ENCODE assay signal across 23 cellular contexts in genomic region chr2:65885266-65885665, GRCh38.
"Had no signal": no experiment of that assay in that cellular context is flagged by ENCODE, and none has a peak within 500 bp of the region (broad histone marks: within the 10 kb centered on the region; RNA-seq: fewer than 3 reads in every experiment).

No MANE protein-coding gene starts in this region.

- H3K4me1 ChIP-seq: parathyroid adenoma, right atrium auricular region, suprapubic skin, tibial artery had no signal

- H3K79me2 ChIP-seq: parathyroid adenoma had no signal

- ATAC-seq: activated CD4-positive, CD25-positive, alpha-beta regulatory T cell treated with anti-CD3 and anti-CD28 coated beads, Interleukin-2, amount 50 U/mL, for 24 hours; left cardiac atrium; left ventricle myocardium superior had no signal

- H3K9me3 ChIP-seq: right atrium auricular region, suprapubic skin, tibial artery had no signal

- H3K36me3 ChIP-seq: brain microvascular endothelial cell, right atrium auricular region, suprapubic skin, tibial artery had no signal

- H3K9ac ChIP-seq: parathyroid adenoma had no signal

- H3K27me3 ChIP-seq: brain microvascular endothelial cell, right atrium auricular region, suprapubic skin had no signal

- H3K36me3 Mint-ChIP-seq: activated naive CD4-positive, alpha-beta T cell treated with anti-CD3 and anti-CD28 coated beads, Interleukin-2, amount 10 ng/mL, durations not matched to agents 7 days and 5 days had no signal

- H3K4me3 Mint-ChIP-seq: activated naive CD4-positive, alpha-beta T cell treated with anti-CD3 and anti-CD28 coated beads, Interleukin-2, amount 10 ng/mL, durations not matched to agents 7 days and 5 days; nephron progenitor cell had no signal

- H3K4me2 ChIP-seq: smooth muscle cell had no signal

- H2AFZ ChIP-seq: parathyroid adenoma had no signal

- H3K4me1 Mint-ChIP-seq: activated naive CD4-positive, alpha-beta T cell treated with anti-CD3 and anti-CD28 coated beads, Interleukin-2, amount 10 ng/mL, durations not matched to agents 7 days and 5 days; nephron progenitor cell had no signal

- H3K4me3 ChIP-seq: coronary artery, dorsolateral prefrontal cortex, right atrium auricular region, smooth muscle cell, suprapubic skin, tibial artery had no signal

- DNase-seq: activated CD4-positive, alpha-beta T cell treated with anti-CD3 and anti-CD28 coated beads for 48 hours; activated CD4-positive, alpha-beta T cell treated with anti-CD3 and anti-CD28 coated beads, Interleukin-2, amount 50 U/mL, for 48 hours; activated CD8-positive, alpha-beta memory T cell treated with anti-CD3 and anti-CD28 coated beads for 24 hours; activated effector memory CD4-positive, alpha-beta T cell treated with anti-CD3 and anti-CD28 coated beads, Interleukin-2, amount 50 U/mL, for 16 hours; activated naive CD4-positive, alpha-beta T cell treated with anti-CD3 and anti-CD28 coated beads, Interleukin-2, amount 10 ng/mL, durations not matched to agents 7 days and 5 days; amniotic stem cell; brain microvascular endothelial cell; dorsolateral prefrontal cortex; effector memory CD4-positive, alpha-beta T cell; left cardiac atrium; left ventricle myocardium superior; nephron progenitor cell; nucleus accumbens; stimulated activated CD4-positive, alpha-beta T cell treated with anti-CD3 and anti-CD28 coated beads, Interleukin-1b, Interleukin-23, amount 100 ng/mL, for 48 hours; stimulated activated naive CD4-positive, alpha-beta T cell; tibial artery had no signal

- H3K27ac Mint-ChIP-seq: activated naive CD4-positive, alpha-beta T cell treated with anti-CD3 and anti-CD28 coated beads, Interleukin-2, amount 10 ng/mL, durations not matched to agents 7 days and 5 days; nephron progenitor cell had no signal

- H3K27ac ChIP-seq: brain microvascular endothelial cell, coronary artery, dorsolateral prefrontal cortex, parathyroid adenoma, right atrium auricular region, suprapubic skin, tibial artery, VCaP had no signal

- H3K27me3 Mint-ChIP-seq: activated naive CD4-positive, alpha-beta T cell treated with anti-CD3 and anti-CD28 coated beads, Interleukin-2, amount 10 ng/mL, durations not matched to agents 7 days and 5 days had no signal
